Comparison of ENCODE assay signal across 8 cellular contexts in the genomic region with DNA sequence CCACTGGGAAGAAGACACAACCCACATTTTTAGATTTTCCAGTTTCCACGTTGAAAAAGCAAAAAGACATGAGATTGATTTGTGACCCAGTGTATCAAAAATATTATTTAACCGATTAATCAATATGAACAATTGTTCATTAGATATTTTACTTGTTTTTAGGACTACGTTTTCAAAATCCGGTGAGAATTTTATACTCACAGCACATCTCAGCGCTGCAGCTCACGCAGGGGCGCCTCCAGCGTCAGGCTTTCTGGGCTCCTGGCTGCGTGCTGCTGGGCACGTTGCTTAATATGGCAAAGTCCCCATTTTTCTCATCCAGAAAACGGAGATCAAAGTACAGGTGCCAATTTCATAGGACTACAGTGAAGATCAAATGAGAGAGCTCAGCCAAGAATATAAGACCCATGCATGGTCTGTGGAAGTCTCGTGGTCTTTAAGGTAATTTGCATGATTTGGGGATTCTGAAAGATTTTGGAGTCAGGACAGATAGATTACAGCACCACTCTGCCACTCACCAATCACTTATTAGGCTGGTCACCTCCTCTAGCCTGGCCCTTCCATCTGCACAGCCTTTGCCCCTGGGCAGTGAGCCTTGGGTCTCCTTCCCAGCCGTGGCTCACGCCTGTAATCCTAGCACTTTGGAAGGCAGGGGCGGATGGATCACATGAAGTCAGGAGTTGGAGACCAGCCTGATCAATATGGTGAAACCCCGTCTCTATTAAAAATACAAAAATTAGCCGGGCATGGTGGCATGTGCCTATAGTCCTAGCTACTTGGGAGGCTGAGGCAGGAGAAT. TPM values are rescaled to one million over a fixed set of nuclear protein-coding genes. Genes with fewer than 3 reads are reported as not detected.
A peak's percentile ranks its signal among the peaks of the same experiment; 100 is the strongest.
DNase-seq lines count a peak whose midpoint lies in the region; ATAC-seq, FAIRE-seq and TF ChIP-seq lines count a peak whose summit lies in the region.

No MANE protein-coding gene starts in this region.

- no peak for TF ChIP-seq CTCF in LNCaP clone FGC (IDR thresholded peaks at IDR 0.05; ENCODE audit: control insufficient read depth, extremely low read depth, insufficient read depth)
- TF ChIP-seq CTCF in astrocyte (IDR thresholded peaks at IDR 0.05; ENCODE audit: insufficient read depth, low read depth, low read length), result no peak

- H3K27ac ChIP-seq in CD4-positive, CD25-positive, alpha-beta regulatory T cell (ENCODE audit: insufficient read depth, low read length, poor library complexity, severe bottlenecking), result no peak overlapping the region
- peak overlapping the region; percentile 49 for H3K27ac ChIP-seq in astrocyte (ENCODE audit: low read depth, low read length)

- no peak for FAIRE-seq in astrocyte (lab: Jason Lieb, UNC)

- intact Hi-C loops in left colon (cut with DNase I, micrococcal nuclease), result no loop called here

- ATAC-seq in CD4-positive, CD25-positive, alpha-beta regulatory T cell (ENCODE audit: low read depth in 2 of 2), result no peak
- ATAC-seq in stimulated activated naive B cell treated with anti-CD40 and anti-IgM and Interleukin-4, amounts not matched to agents 10 μg/mL and 1 μg/mL and 100 μg/mL, for 72 hours (replicated peaks), result no peak
- ATAC-seq in left colon, result no peak
- no peak for ATAC-seq in HG02973 (IDR thresholded peaks at IDR 0.05; ENCODE audit: unreplicated experiment)
- no peak for ATAC-seq in GM18867 (IDR thresholded peaks at IDR 0.05; ENCODE audit: unreplicated experiment)

- H3K4me1 ChIP-seq in CD4-positive, CD25-positive, alpha-beta regulatory T cell (ENCODE audit: control insufficient read depth, insufficient read depth, low read length, poor library complexity, severe bottlenecking), result peaks cover 16% of the 10 kb centered on the region
- H3K4me1 ChIP-seq in astrocyte (ENCODE audit: insufficient read depth, low read length), result peaks cover 5% of the 10 kb centered on the region

- H3K36me3 Mint-ChIP-seq in CD4-positive, CD25-positive, alpha-beta regulatory T cell, result peaks cover 7% of the 10 kb centered on the region
- H3K36me3 Mint-ChIP-seq in astrocyte (ENCODE audit: low read depth, unreplicated experiment), result no peaks in the 10 kb centered on the region
- H3K36me3 Mint-ChIP-seq in stimulated activated naive B cell treated with anti-CD40 and anti-IgM and Interleukin-4, amounts not matched to agents 10 μg/mL and 1 μg/mL and 100 μg/mL, for 72 hours, result peaks cover 16 to 20% of the 10 kb centered on the region in 2 donors

- H2AFZ ChIP-seq in astrocyte (ENCODE audit: low read depth, low read length), result peak overlapping the region; percentile 88

- H3K4me2 ChIP-seq in astrocyte (ENCODE audit: low read length), result peak overlapping the region; percentile 89

- peak overlapping the region; percentile 81 for H3K9ac ChIP-seq in astrocyte (ENCODE audit: low read length)

- peaks cover 2 to 21% (median 15%) of the 10 kb centered on the region in 4 donors for H3K4me1 Mint-ChIP-seq in CD4-positive, CD25-positive, alpha-beta regulatory T cell
- H3K4me1 Mint-ChIP-seq in astrocyte (ENCODE audit: low read depth, unreplicated experiment), result peaks cover 14% of the 10 kb centered on the region
- H3K4me1 Mint-ChIP-seq in stimulated activated naive B cell treated with anti-CD40 and anti-IgM and Interleukin-4, amounts not matched to agents 10 μg/mL and 1 μg/mL and 100 μg/mL, for 72 hours, result peaks cover 22 to 24% of the 10 kb centered on the region in 2 donors

- H3K27me3 ChIP-seq in CD4-positive, CD25-positive, alpha-beta regulatory T cell (ENCODE audit: control insufficient read depth, insufficient read depth, low read length), result no peaks in the 10 kb centered on the region
- no peaks in the 10 kb centered on the region for H3K27me3 ChIP-seq in astrocyte (ENCODE audit: insufficient read depth, low read length)

- peak overlapping the region; percentile 24 for H3K4me3 ChIP-seq in CD4-positive, CD25-positive, alpha-beta regulatory T cell (ENCODE audit: low read depth, low read length)
- peak overlapping the region; percentile 57 for H3K4me3 ChIP-seq in LNCaP clone FGC (ENCODE audit: low read depth, low read length)
- H3K4me3 ChIP-seq in astrocyte (ENCODE audit: insufficient read depth, low read depth, low read length), result peak overlapping the region; percentile 76

- no peaks in the 10 kb centered on the region for H3K36me3 ChIP-seq in CD4-positive, CD25-positive, alpha-beta regulatory T cell (ENCODE audit: control insufficient read depth, insufficient read depth, low read length)
- no peaks in the 10 kb centered on the region for H3K36me3 ChIP-seq in astrocyte (ENCODE audit: insufficient read depth, low read length)

- H3K79me2 ChIP-seq in astrocyte (ENCODE audit: insufficient read depth, low read length), result no peaks in the 10 kb centered on the region

- H4K20me1 ChIP-seq in astrocyte (ENCODE audit: insufficient read depth, low read length), result no peaks in the 10 kb centered on the region

- no peaks in the 10 kb centered on the region for H3K9me3 ChIP-seq in CD4-positive, CD25-positive, alpha-beta regulatory T cell (ENCODE audit: control insufficient read depth in 2 of 2, low read length in 2 of 2)
- no peaks in the 10 kb centered on the region for H3K9me3 ChIP-seq in astrocyte (ENCODE audit: insufficient read depth, low read depth, low read length)

- peak overlapping the region; percentile 82 to 91 (median 86) for H3K4me3 Mint-ChIP-seq in CD4-positive, CD25-positive, alpha-beta regulatory T cell
- H3K4me3 Mint-ChIP-seq in astrocyte (ENCODE audit: unreplicated experiment), result peak overlapping the region; percentile 86
- peak overlapping the region; percentile 90 to 94 for H3K4me3 Mint-ChIP-seq in stimulated activated naive B cell treated with anti-CD40 and anti-IgM and Interleukin-4, amounts not matched to agents 10 μg/mL and 1 μg/mL and 100 μg/mL, for 72 hours

- H3K9me3 Mint-ChIP-seq in CD4-positive, CD25-positive, alpha-beta regulatory T cell, result no peaks in the 10 kb centered on the region
- no peaks in the 10 kb centered on the region for H3K9me3 Mint-ChIP-seq in astrocyte (ENCODE audit: unreplicated experiment)
- H3K9me3 Mint-ChIP-seq in stimulated activated naive B cell treated with anti-CD40 and anti-IgM and Interleukin-4, amounts not matched to agents 10 μg/mL and 1 μg/mL and 100 μg/mL, for 72 hours, result no peaks in the 10 kb centered on the region

- peaks cover 20% of the 10 kb centered on the region for H3K27me3 Mint-ChIP-seq in CD4-positive, CD25-positive, alpha-beta regulatory T cell
- no peaks in the 10 kb centered on the region for H3K27me3 Mint-ChIP-seq in astrocyte (ENCODE audit: low read depth, unreplicated experiment)
- H3K27me3 Mint-ChIP-seq in stimulated activated naive B cell treated with anti-CD40 and anti-IgM and Interleukin-4, amounts not matched to agents 10 μg/mL and 1 μg/mL and 100 μg/mL, for 72 hours, result peaks cover 0 to 26% of the 10 kb centered on the region in 2 donors

- DNase-seq in CD4-positive, CD25-positive, alpha-beta regulatory T cell, result no peak
- no peak for DNase-seq in LNCaP clone FGC (ENCODE audit: low read depth)
- no peak for DNase-seq in astrocyte (ENCODE audit: low read depth)
- DNase-seq in islet precursor cell, result peak; percentile 52
- DNase-seq in stimulated activated naive B cell treated with anti-CD40 and anti-IgM and Interleukin-4, amounts not matched to agents 10 μg/mL and 1 μg/mL and 100 μg/mL, for 72 hours, result no peak
- no peak for DNase-seq in left colon

- no peak overlapping the region for H3K27ac Mint-ChIP-seq in CD4-positive, CD25-positive, alpha-beta regulatory T cell
- H3K27ac Mint-ChIP-seq in astrocyte (ENCODE audit: unreplicated experiment), result peak overlapping the region; percentile 86
- H3K27ac Mint-ChIP-seq in stimulated activated naive B cell treated with anti-CD40 and anti-IgM and Interleukin-4, amounts not matched to agents 10 μg/mL and 1 μg/mL and 100 μg/mL, for 72 hours, result peak overlapping the region; percentile 91

RNA-seq across cellular contexts. Expression of a gene that starts 36.2 kb away (rescaled TPM):
- total RNA-seq in CD4-positive, CD25-positive, alpha-beta regulatory T cell, result 61.3 TPM
- polyA plus RNA-seq in CD4-positive, CD25-positive, alpha-beta regulatory T cell, result 10 to 100 TPM; 42.2 to 58.3 (median 49.1) TPM
- total RNA-seq in astrocyte (9.9 and 10.4 TPM in 2 replicates), left colon (100 to 1,000 TPM; 112 to 168 TPM)

RNA-seq across cellular contexts. Expression of a gene that starts 49.4 kb away (rescaled TPM):
- total RNA-seq in CD4-positive, CD25-positive, alpha-beta regulatory T cell, result 72.4 TPM
- polyA plus RNA-seq in CD4-positive, CD25-positive, alpha-beta regulatory T cell, result 100 to 1,000 TPM in 1 of 4 donors, 10 to 100 TPM in 3; 72.9 to 111 (median 77.8) TPM
- total RNA-seq in astrocyte (65.5 and 78.9 TPM in 2 replicates), left colon (10 to 100 TPM; 60.7 to 74.8 TPM)

Comparison
In these comparisons a context has a peak if more than half of its experiments do, and no peak if none do; other contexts are left out.
1. H3K4me3 ChIP-seq: peak in every context shown above with its lines; median percentile 76 in astrocyte; 57 in LNCaP clone FGC; 24 in CD4-positive, CD25-positive, alpha-beta regulatory T cell.
2. H3K27ac Mint-ChIP-seq: peak in astrocyte (single experiment) and stimulated activated naive B cell treated with anti-CD40 and anti-IgM and Interleukin-4, amounts not matched to agents 10 μg/mL and 1 μg/mL and 100 μg/mL, for 72 hours (single experiment); none in CD4-positive, CD25-positive, alpha-beta regulatory T cell (0 of 3).
3. Peak in every context shown above with its lines, with median percentiles within 50 percentile points of each other: H3K4me3 Mint-ChIP-seq.